In genomic region chr12:116142936-116143882, GRCh38 we compare ENCODE assay signal across 8 cellular contexts.
DNase-seq lines count a peak whose midpoint lies in the region; ATAC-seq and TF ChIP-seq lines count a peak whose summit lies in the region.

No MANE protein-coding gene starts in this region.

- TF ChIP-seq CTCF in AG10803 (conservative IDR thresholded peaks at IDR 0.05; ENCODE audit: low read length) = no peak
- TF ChIP-seq CTCF in HFF-Myc (IDR thresholded peaks at IDR 0.05; ENCODE audit: low read depth, low read length, missing control alignments) = no peak
- TF ChIP-seq CTCF in WTC11 (IDR thresholded peaks at IDR 0.05) = no peak

- H3K4me3 ChIP-seq in AG10803 (ENCODE audit: low read length) (no peak overlapping the region), HFF-Myc (replicated peaks; ENCODE audit: low read depth, low read length) (no peak overlapping the region), H7 (ENCODE audit: insufficient read depth, low read depth, low read length) (no peak overlapping the region)

- no peaks in the 10 kb centered on the region for H3K36me3 ChIP-seq in H7 (replicated peaks; ENCODE audit: control insufficient read depth, insufficient read depth, low read length)

- peaks cover 52% of the 10 kb centered on the region for H3K4me1 Mint-ChIP-seq in WTC11

- POLR2A ChIA-PET in WTC11 (lab: Charles Lee) = no interaction called here

- peak; percentile 75 for DNase-seq in AG10803 (ENCODE audit: low read depth)
- peak; percentile 72 for DNase-seq in HFF-Myc (ENCODE audit: extremely low read depth, low read depth)
- DNase-seq in WTC11 (ENCODE audit: low spot score) = no peak
- DNase-seq in left kidney (ENCODE audit: low read depth, low spot score) = peak; percentile 30
- DNase-seq in H7 = no peak
- DNase-seq in stimulated activated CD4-positive, alpha-beta T cell treated with anti-CD3 and anti-CD28 coated beads, Interleukin-4, amount 100 ng/mL, for 24 hours = no peak
- no peak for DNase-seq in stimulated activated CD4-positive, alpha-beta T cell treated with anti-CD3 and anti-CD28 coated beads, Interleukin-4, amount 100 ng/mL, for 4 hours

- no peaks in the 10 kb centered on the region for H3K27me3 Mint-ChIP-seq in WTC11 (ENCODE audit: low read depth)

- H3K4me3 Mint-ChIP-seq in WTC11 = no peak overlapping the region

- no peaks in the 10 kb centered on the region for H3K9me3 Mint-ChIP-seq in WTC11

- ATAC-seq in WTC11 = no peak
- ATAC-seq in HG03097 (IDR thresholded peaks at IDR 0.05; ENCODE audit: low FRiP score, unreplicated experiment) = no peak

- H3K27ac Mint-ChIP-seq in WTC11 = peak overlapping the region; percentile 53

- no peaks in the 10 kb centered on the region for H3K36me3 Mint-ChIP-seq in WTC11

- no peaks in the 10 kb centered on the region for H3K27me3 ChIP-seq in H7 (ENCODE audit: control insufficient read depth, insufficient read depth, low read length)

- CTCF ChIA-PET in WTC11 (lab: Charles Lee) = no interaction called here

TF ChIP-seq in WTC11, 78 proteins besides CTCF, POLR2A, EP300 and RAD21:
- TF ChIP-seq NFE2L1 (CRISPR knock-in tag; IDR thresholded peaks at IDR 0.05) (no peak), GABPB1 (CRISPR knock-in tag; IDR thresholded peaks at IDR 0.05) (no peak), SMAD4 (CRISPR knock-in tag; IDR thresholded peaks at IDR 0.05) (no peak), ZNF512 (CRISPR knock-in tag; IDR thresholded peaks at IDR 0.05; ENCODE audit: borderline replicate concordance) (no peak), ATF2 (CRISPR knock-in tag; IDR thresholded peaks at IDR 0.05; ENCODE audit: borderline replicate concordance, low read depth) (no peak), FOXJ3 (CRISPR knock-in tag; IDR thresholded peaks at IDR 0.05; ENCODE audit: borderline replicate concordance) (no peak), PRDM15 (CRISPR knock-in tag; IDR thresholded peaks at IDR 0.05) (no peak), SP1 (CRISPR knock-in tag; conservative IDR thresholded peaks at IDR 0.05) (no peak), MLX (CRISPR knock-in tag; IDR thresholded peaks at IDR 0.05) (no peak), CREB1 (CRISPR knock-in tag; IDR thresholded peaks at IDR 0.05) (no peak), ETV6 (CRISPR knock-in tag; IDR thresholded peaks at IDR 0.05) (no peak), PREB (CRISPR knock-in tag; IDR thresholded peaks at IDR 0.05; ENCODE audit: borderline replicate concordance) (no peak), MXD4 (CRISPR knock-in tag; IDR thresholded peaks at IDR 0.05; ENCODE audit: borderline replicate concordance) (no peak), TP53 (CRISPR knock-in tag; IDR thresholded peaks at IDR 0.05) (no peak), ZMAT4 (CRISPR knock-in tag; IDR thresholded peaks at IDR 0.05) (no peak), CDX4 (CRISPR knock-in tag; IDR thresholded peaks at IDR 0.05; ENCODE audit: borderline replicate concordance) (no peak), GTF2I (CRISPR knock-in tag; conservative IDR thresholded peaks at IDR 0.05) (no peak)

Comparison
In these comparisons a context has a peak if more than half of its experiments do, and no peak if none do; other contexts are left out.
1. DNase-seq: peak in AG10803 (single experiment), HFF-Myc (single experiment) and left kidney (single experiment); none in WTC11 (single experiment), H7 (single experiment), stimulated activated CD4-positive, alpha-beta T cell treated with anti-CD3 and anti-CD28 coated beads, Interleukin-4, amount 100 ng/mL, for 24 hours (single experiment) and stimulated activated CD4-positive, alpha-beta T cell treated with anti-CD3 and anti-CD28 coated beads, Interleukin-4, amount 100 ng/mL, for 4 hours (0 of 2).